Comparison of ENCODE assay signal across 1 cellular context in the genomic region with DNA sequence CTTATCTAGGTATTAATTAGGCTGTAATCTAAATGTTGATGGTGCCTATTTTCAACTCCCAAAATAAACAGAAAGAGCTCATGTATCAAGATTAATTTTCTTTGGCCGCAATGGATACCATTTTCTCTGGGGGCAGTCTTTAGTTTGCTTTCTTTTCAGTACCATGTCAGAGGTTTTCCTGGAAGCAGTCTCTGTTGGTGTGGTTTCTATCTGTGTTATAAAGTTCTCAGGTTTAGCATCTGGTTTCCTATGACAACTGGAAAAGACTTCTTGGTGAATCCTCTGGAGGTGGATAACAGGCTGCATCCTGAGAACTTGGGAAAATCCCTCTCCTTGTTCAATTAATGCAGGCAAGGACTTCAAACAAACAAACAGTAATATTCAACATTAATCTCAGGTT.
TF ChIP-seq lines count a peak whose summit lies in the region.

No MANE protein-coding gene starts in this region.

TF ChIP-seq in HEK293, 187 proteins besides CTCF, POLR2A, EP300 and RAD21:
- no peak for TF ChIP-seq ZNF184 (tag by site-specific recombination; IDR thresholded peaks at IDR 0.05)
- no peak for TF ChIP-seq MZF1 (tag by site-specific recombination; IDR thresholded peaks at IDR 0.05; ENCODE audit: borderline replicate concordance)
- no peak for TF ChIP-seq ZNF701 (tag by site-specific recombination; IDR thresholded peaks at IDR 0.05)
- TF ChIP-seq REST (tag by site-specific recombination; IDR thresholded peaks at IDR 0.05), result peak; percentile 61
- TF ChIP-seq, protein P1, sequence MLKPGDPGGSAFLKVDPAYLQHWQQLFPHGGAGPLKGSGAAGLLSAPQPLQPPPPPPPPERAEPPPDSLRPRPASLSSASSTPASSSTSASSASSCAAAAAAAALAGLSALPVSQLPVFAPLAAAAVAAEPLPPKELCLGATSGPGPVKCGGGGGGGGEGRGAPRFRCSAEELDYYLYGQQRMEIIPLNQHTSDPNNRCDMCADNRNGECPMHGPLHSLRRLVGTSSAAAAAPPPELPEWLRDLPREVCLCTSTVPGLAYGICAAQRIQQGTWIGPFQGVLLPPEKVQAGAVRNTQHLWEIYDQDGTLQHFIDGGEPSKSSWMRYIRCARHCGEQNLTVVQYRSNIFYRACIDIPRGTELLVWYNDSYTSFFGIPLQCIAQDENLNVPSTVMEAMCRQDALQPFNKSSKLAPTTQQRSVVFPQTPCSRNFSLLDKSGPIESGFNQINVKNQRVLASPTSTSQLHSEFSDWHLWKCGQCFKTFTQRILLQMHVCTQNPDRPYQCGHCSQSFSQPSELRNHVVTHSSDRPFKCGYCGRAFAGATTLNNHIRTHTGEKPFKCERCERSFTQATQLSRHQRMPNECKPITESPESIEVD (tag by site-specific recombination; IDR thresholded peaks at IDR 0.05), result 0 out of 2 replicates have a peak, but pooled peaks have one; percentile 9
